Comparison of ENCODE assay signal across 11 cellular contexts in the genomic region with DNA sequence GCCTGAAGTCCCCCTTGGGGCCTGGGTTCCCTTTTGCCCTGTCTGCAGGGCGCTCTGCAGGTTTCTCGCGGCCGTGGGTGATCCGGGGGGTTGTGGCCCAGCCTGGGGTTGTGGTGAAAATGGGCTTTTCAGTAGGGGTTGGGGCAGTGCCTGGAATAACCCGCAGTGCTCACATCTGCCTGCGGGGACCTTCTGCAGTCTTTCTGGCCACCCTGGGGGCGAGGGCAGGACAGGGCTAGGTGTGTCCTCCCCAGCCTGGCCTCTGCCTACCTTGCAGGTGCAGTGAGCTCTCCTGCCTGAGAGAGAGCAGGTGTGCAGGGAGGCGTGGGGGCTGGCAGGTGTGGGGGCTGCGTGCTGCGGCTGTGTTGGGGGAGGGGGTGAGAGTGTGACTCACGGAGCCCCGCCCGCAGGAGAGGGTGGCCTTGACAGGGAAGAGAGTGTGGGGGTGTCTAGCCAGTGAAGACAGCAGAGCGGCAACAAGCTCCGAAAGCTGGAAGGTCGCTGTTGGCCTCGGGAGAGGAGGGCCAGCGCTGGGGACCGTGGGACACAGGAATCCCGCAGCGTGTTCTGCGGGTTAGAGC.
A peak's percentile ranks its signal among the peaks of the same experiment; 100 is the strongest.
DNase-seq lines count a peak whose midpoint lies in the region; ATAC-seq and TF ChIP-seq lines count a peak whose summit lies in the region.
"Had no signal": no experiment of that assay in that cellular context is flagged by ENCODE, and none has a peak within 500 bp of the region (broad histone marks: within the 10 kb centered on the region; RNA-seq: fewer than 3 reads in every experiment).

No MANE protein-coding gene starts in this region.

- H3K4me1 Mint-ChIP-seq in neural crest cell = peaks cover 14% of the 10 kb centered on the region

- peaks cover 44% of the 10 kb centered on the region for H3K27me3 Mint-ChIP-seq in neural crest cell (ENCODE audit: low read depth)

- no peak overlapping the region for H3K27ac ChIP-seq in coronary artery
- H3K27ac ChIP-seq: esophagus muscularis mucosa had no signal

- H3K9me3 Mint-ChIP-seq in neural crest cell = no peaks in the 10 kb centered on the region

- no peak for ATAC-seq in GM21529 (IDR thresholded peaks at IDR 0.05; ENCODE audit: unreplicated experiment)

- peak overlapping the region; percentile 56 for H3K4me3 Mint-ChIP-seq in neural crest cell

- no peak overlapping the region for H3K4me3 ChIP-seq in coronary artery

- no peaks in the 10 kb centered on the region for H3K36me3 Mint-ChIP-seq in neural crest cell (ENCODE audit: low read depth)

- peak; percentile 35 for DNase-seq in NCI-H2227 (lab: John Stamatoyannopoulos, UW; ENCODE audit: unreplicated experiment)
- DNase-seq in NCI-H2227 treated with DMSO at 0.1 percent for 48 hours (lab: John Stamatoyannopoulos, UW) = no peak
- peak; percentile 69 for DNase-seq in NCI-H128 (lab: John Stamatoyannopoulos, UW; ENCODE audit: unreplicated experiment)
- peak; percentile 59 for DNase-seq in coronary artery (ENCODE audit: low spot score)
- DNase-seq in neural crest cell (ENCODE audit: low read depth, low spot score) = no peak
- DNase-seq in RKO (ENCODE audit: low spot score) = no peak
- no peak for DNase-seq in activated CD8-positive, alpha-beta memory T cell treated with anti-CD3 and anti-CD28 coated beads for 24 hours
- DNase-seq: activated gamma-delta T cell treated with Interleukin-2 at 50 U/mL for 16 hours, KBM-7 had no signal

- TF ChIP-seq CTCF in coronary artery (IDR thresholded peaks at IDR 0.05) (no peak), neural crest cell (conservative IDR thresholded peaks at IDR 0.05) (no peak)

- H3K27ac Mint-ChIP-seq in neural crest cell (ENCODE audit: unreplicated experiment) = no peak overlapping the region

Comparison
In these comparisons a context has a peak if more than half of its experiments do, and no peak if none do; other contexts are left out.
1. DNase-seq: peak in NCI-H2227 (single experiment), NCI-H128 (single experiment) and coronary artery (single experiment); none in NCI-H2227 treated with DMSO at 0.1 percent for 48 hours (single experiment), neural crest cell (single experiment), RKO (single experiment) and activated CD8-positive, alpha-beta memory T cell treated with anti-CD3 and anti-CD28 coated beads for 24 hours (single experiment).